1 cellular context compared by ENCODE assay signal in genomic region chr20:5096463-5096862, GRCh38.
TF ChIP-seq lines count a peak whose summit lies in the region.

No MANE protein-coding gene starts in this region.

TF ChIP-seq in GM12878, 131 proteins besides CTCF, POLR2A, EP300 and RAD21:
- no peak for TF ChIP-seq RELB (IDR thresholded peaks at IDR 0.05; ENCODE audit: low read depth)
- no peak for TF ChIP-seq BHLHE40 (IDR thresholded peaks at IDR 0.05; ENCODE audit: borderline replicate concordance in 1 of 2, low read depth in 2 of 2, low read length in 1 of 2)
- no peak for TF ChIP-seq ZNF384 (IDR thresholded peaks at IDR 0.05; ENCODE audit: borderline replicate concordance, low read depth, low read length)
- no peak for TF ChIP-seq E4F1 (IDR thresholded peaks at IDR 0.05; ENCODE audit: borderline replicate concordance, partially characterized antibody)
